2 cellular contexts compared by ENCODE assay signal in the genomic region with DNA sequence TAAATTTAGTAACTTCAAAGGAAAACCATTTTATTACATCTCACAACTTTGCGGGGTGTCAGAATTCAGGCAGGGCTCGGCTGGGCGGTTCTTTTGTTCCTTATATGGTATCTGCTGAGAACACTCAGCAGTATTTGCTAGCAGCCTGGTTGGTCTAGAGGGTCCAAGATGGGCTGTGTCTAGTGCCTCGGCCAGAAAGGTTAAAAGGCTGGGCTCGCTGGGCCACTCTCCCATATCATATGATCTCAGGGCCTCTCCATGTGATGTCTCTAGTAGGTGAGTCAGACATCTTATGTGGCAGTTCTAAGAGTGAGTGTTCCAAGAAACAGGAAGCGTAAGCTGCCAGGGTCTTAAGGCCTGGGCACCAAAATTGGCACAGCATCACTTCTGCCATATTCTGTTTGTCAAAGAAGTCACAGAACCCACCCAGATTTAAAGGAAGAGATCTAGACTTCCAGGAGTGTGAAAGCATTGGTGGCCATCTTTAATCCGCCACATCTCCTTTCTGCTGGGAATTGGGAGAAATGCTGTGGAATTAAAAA.
TF ChIP-seq lines count a peak whose summit lies in the region.

No MANE protein-coding gene starts in this region.

TF ChIP-seq in GM23338, 12 proteins besides CTCF, POLR2A, EP300 and RAD21 (continued from another document):
- TF ChIP-seq, protein P1, sequence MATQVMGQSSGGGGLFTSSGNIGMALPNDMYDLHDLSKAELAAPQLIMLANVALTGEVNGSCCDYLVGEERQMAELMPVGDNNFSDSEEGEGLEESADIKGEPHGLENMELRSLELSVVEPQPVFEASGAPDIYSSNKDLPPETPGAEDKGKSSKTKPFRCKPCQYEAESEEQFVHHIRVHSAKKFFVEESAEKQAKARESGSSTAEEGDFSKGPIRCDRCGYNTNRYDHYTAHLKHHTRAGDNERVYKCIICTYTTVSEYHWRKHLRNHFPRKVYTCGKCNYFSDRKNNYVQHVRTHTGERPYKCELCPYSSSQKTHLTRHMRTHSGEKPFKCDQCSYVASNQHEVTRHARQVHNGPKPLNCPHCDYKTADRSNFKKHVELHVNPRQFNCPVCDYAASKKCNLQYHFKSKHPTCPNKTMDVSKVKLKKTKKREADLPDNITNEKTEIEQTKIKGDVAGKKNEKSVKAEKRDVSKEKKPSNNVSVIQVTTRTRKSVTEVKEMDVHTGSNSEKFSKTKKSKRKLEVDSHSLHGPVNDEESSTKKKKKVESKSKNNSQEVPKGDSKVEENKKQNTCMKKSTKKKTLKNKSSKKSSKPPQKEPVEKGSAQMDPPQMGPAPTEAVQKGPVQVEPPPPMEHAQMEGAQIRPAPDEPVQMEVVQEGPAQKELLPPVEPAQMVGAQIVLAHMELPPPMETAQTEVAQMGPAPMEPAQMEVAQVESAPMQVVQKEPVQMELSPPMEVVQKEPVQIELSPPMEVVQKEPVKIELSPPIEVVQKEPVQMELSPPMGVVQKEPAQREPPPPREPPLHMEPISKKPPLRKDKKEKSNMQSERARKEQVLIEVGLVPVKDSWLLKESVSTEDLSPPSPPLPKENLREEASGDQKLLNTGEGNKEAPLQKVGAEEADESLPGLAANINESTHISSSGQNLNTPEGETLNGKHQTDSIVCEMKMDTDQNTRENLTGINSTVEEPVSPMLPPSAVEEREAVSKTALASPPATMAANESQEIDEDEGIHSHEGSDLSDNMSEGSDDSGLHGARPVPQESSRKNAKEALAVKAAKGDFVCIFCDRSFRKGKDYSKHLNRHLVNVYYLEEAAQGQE (IDR thresholded peaks at IDR 0.05; ENCODE audit: unreplicated experiment), result no peak
- no peak for TF ChIP-seq ZNF114 (CRISPR knock-in tag; IDR thresholded peaks at IDR 0.05)
TF ChIP-seq in GM23338: peak in this region for 1.

TF ChIP-seq in K562, 482 proteins besides CTCF, POLR2A, EP300 and RAD21 (continued from another document and continues in another):
- no peak for TF ChIP-seq ZNF445 (CRISPR knock-in tag; IDR thresholded peaks at IDR 0.05; ENCODE audit: low read depth)
- TF ChIP-seq, protein P2, sequence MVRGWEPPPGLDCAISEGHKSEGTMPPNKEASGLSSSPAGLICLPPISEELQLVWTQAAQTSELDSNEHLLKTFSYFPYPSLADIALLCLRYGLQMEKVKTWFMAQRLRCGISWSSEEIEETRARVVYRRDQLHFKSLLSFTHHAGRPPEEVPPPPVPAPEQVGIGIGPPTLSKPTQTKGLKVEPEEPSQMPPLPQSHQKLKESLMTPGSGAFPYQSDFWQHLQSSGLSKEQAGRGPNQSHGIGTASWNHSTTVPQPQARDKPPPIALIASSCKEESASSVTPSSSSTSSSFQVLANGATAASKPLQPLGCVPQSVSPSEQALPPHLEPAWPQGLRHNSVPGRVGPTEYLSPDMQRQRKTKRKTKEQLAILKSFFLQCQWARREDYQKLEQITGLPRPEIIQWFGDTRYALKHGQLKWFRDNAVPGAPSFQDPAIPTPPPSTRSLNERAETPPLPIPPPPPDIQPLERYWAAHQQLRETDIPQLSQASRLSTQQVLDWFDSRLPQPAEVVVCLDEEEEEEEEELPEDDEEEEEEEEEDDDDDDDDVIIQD (CRISPR knock-in tag; IDR thresholded peaks at IDR 0.05), result no peak
- TF ChIP-seq, protein P3, sequence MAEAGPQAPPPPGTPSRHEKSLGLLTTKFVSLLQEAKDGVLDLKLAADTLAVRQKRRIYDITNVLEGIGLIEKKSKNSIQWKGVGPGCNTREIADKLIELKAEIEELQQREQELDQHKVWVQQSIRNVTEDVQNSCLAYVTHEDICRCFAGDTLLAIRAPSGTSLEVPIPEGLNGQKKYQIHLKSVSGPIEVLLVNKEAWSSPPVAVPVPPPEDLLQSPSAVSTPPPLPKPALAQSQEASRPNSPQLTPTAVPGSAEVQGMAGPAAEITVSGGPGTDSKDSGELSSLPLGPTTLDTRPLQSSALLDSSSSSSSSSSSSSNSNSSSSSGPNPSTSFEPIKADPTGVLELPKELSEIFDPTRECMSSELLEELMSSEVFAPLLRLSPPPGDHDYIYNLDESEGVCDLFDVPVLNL (CRISPR knock-in tag; IDR thresholded peaks at IDR 0.05; ENCODE audit: low read depth), result no peak
- TF ChIP-seq, protein P4, sequence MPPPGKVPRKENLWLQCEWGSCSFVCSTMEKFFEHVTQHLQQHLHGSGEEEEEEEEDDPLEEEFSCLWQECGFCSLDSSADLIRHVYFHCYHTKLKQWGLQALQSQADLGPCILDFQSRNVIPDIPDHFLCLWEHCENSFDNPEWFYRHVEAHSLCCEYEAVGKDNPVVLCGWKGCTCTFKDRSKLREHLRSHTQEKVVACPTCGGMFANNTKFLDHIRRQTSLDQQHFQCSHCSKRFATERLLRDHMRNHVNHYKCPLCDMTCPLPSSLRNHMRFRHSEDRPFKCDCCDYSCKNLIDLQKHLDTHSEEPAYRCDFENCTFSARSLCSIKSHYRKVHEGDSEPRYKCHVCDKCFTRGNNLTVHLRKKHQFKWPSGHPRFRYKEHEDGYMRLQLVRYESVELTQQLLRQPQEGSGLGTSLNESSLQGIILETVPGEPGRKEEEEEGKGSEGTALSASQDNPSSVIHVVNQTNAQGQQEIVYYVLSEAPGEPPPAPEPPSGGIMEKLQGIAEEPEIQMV (tag; conservative IDR thresholded peaks at IDR 0.05; ENCODE audit: low read depth), result peak; percentile 62
- TF ChIP-seq CSDE1 (IDR thresholded peaks at IDR 0.05), result no peak
- TF ChIP-seq NFRKB (IDR thresholded peaks at IDR 0.05; ENCODE audit: low read depth), result peak; percentile 36; the same call in 1 of the 2 replicates
- TF ChIP-seq, protein P5, sequence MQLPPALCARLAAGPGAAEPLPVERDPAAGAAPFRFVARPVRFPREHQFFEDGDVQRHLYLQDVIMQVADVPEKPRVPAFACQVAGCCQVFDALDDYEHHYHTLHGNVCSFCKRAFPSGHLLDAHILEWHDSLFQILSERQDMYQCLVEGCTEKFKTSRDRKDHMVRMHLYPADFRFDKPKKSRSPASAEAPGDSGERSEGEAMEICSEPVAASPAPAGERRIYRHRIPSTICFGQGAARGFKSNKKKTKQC (CRISPR knock-in tag; IDR thresholded peaks at IDR 0.05), result no peak
- no peak for TF ChIP-seq TFAM (CRISPR knock-in tag; conservative IDR thresholded peaks at IDR 0.05)
- TF ChIP-seq LEF1 (IDR thresholded peaks at IDR 0.05), result no peak
- peak; percentile 44; the same call in 1 of the 2 replicates for TF ChIP-seq STAT5A (IDR thresholded peaks at IDR 0.05; ENCODE audit: borderline replicate concordance, low read length)
- TF ChIP-seq, protein P6, sequence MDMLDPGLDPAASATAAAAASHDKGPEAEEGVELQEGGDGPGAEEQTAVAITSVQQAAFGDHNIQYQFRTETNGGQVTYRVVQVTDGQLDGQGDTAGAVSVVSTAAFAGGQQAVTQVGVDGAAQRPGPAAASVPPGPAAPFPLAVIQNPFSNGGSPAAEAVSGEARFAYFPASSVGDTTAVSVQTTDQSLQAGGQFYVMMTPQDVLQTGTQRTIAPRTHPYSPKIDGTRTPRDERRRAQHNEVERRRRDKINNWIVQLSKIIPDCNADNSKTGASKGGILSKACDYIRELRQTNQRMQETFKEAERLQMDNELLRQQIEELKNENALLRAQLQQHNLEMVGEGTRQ (CRISPR knock-in tag; IDR thresholded peaks at IDR 0.05), result peak; percentile 46; the same call in 1 of the 2 replicates
- TF ChIP-seq, protein P7, sequence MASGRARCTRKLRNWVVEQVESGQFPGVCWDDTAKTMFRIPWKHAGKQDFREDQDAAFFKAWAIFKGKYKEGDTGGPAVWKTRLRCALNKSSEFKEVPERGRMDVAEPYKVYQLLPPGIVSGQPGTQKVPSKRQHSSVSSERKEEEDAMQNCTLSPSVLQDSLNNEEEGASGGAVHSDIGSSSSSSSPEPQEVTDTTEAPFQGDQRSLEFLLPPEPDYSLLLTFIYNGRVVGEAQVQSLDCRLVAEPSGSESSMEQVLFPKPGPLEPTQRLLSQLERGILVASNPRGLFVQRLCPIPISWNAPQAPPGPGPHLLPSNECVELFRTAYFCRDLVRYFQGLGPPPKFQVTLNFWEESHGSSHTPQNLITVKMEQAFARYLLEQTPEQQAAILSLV (tag; IDR thresholded peaks at IDR 0.05), result no peak
- no peak for TF ChIP-seq FOXA1 (IDR thresholded peaks at IDR 0.05; ENCODE audit: borderline replicate concordance)
- TF ChIP-seq, protein P8, sequence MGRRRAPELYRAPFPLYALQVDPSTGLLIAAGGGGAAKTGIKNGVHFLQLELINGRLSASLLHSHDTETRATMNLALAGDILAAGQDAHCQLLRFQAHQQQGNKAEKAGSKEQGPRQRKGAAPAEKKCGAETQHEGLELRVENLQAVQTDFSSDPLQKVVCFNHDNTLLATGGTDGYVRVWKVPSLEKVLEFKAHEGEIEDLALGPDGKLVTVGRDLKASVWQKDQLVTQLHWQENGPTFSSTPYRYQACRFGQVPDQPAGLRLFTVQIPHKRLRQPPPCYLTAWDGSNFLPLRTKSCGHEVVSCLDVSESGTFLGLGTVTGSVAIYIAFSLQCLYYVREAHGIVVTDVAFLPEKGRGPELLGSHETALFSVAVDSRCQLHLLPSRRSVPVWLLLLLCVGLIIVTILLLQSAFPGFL (CRISPR knock-in tag; IDR thresholded peaks at IDR 0.05), result no peak
- TF ChIP-seq XRCC4 (IDR thresholded peaks at IDR 0.05; ENCODE audit: extremely low read depth, insufficient read depth, insufficient read length), result no peak
- TF ChIP-seq ZNF146 (CRISPR knock-in tag; IDR thresholded peaks at IDR 0.05; ENCODE audit: unreplicated experiment), result no peak
- TF ChIP-seq RBM39 (optimal IDR thresholded peaks at IDR 0.05; ENCODE audit: low read depth, low read length), result no peak
- no peak for TF ChIP-seq HDAC6 (IDR thresholded peaks at IDR 0.05; ENCODE audit: low read depth, low read length)
- TF ChIP-seq NUFIP1 (IDR thresholded peaks at IDR 0.05; ENCODE audit: partially characterized antibody), result no peak
- no peak for TF ChIP-seq GTF2A2 (tag; IDR thresholded peaks at IDR 0.05)
- no peak for TF ChIP-seq XRCC5 (IDR thresholded peaks at IDR 0.05; ENCODE audit: low read depth, low read length)
- peak; percentile 46; the same call in 1 of the 2 replicates for TF ChIP-seq MEF2D (tag; conservative IDR thresholded peaks at IDR 0.05; ENCODE audit: low read depth)
- no peak for TF ChIP-seq PML (IDR thresholded peaks at IDR 0.05; ENCODE audit: low read length)
- TF ChIP-seq, protein P9, sequence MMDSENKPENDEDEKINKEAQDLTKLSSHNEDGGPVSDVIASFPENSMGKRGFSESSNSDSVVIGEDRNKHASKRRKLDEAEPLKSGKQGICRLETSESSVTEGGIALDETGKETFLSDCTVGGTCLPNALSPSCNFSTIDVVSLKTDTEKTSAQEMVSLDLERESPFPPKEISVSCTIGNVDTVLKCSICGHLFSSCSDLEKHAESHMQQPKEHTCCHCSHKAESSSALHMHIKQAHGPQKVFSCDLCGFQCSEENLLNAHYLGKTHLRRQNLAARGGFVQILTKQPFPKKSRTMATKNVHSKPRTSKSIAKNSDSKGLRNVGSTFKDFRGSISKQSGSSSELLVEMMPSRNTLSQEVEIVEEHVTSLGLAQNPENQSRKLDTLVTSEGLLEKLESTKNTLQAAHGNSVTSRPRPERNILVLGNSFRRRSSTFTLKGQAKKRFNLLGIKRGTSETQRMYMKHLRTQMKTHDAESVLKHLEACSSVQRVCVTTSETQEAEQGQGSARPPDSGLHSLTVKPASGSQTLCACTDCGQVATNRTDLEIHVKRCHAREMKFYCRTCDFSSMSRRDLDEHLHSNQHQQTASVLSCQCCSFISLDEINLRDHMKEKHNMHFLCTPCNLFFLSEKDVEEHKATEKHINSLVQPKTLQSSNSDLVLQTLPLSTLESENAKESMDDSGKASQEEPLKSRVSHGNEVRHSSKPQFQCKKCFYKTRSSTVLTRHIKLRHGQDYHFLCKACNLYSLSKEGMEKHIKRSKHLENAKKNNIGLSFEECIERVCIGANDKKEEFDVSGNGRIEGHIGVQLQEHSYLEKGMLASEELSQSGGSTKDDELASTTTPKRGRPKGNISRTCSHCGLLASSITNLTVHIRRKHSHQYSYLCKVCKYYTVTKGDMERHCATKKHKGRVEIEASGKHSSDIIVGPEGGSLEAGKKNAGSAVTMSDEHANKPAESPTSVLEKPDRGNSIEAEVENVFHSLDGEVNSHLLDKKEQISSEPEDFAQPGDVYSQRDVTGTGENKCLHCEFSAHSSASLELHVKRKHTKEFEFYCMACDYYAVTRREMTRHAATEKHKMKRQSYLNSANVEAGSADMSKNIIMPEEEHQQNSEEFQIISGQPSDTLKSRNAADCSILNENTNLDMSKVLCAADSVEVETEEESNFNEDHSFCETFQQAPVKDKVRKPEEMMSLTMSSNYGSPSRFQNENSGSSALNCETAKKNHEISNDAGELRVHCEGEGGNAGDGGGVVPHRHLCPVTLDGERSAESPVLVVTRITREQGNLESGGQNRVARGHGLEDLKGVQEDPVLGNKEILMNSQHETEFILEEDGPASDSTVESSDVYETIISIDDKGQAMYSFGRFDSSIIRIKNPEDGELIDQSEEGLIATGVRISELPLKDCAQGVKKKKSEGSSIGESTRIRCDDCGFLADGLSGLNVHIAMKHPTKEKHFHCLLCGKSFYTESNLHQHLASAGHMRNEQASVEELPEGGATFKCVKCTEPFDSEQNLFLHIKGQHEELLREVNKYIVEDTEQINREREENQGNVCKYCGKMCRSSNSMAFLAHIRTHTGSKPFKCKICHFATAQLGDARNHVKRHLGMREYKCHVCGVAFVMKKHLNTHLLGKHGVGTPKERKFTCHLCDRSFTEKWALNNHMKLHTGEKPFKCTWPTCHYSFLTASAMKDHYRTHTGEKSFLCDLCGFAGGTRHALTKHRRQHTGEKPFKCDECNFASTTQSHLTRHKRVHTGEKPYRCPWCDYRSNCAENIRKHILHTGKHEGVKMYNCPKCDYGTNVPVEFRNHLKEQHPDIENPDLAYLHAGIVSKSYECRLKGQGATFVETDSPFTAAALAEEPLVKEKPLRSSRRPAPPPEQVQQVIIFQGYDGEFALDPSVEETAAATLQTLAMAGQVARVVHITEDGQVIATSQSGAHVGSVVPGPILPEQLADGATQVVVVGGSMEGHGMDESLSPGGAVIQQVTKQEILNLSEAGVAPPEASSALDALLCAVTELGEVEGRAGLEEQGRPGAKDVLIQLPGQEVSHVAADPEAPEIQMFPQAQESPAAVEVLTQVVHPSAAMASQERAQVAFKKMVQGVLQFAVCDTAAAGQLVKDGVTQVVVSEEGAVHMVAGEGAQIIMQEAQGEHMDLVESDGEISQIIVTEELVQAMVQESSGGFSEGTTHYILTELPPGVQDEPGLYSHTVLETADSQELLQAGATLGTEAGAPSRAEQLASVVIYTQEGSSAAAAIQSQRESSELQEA (IDR thresholded peaks at IDR 0.05; ENCODE audit: low read depth), result no peak
- TF ChIP-seq ESRRA (IDR thresholded peaks at IDR 0.05; ENCODE audit: borderline replicate concordance, low read depth), result no peak
- TF ChIP-seq, protein P10, sequence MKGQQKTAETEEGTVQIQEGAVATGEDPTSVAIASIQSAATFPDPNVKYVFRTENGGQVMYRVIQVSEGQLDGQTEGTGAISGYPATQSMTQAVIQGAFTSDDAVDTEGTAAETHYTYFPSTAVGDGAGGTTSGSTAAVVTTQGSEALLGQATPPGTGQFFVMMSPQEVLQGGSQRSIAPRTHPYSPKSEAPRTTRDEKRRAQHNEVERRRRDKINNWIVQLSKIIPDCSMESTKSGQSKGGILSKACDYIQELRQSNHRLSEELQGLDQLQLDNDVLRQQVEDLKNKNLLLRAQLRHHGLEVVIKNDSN (CRISPR knock-in tag; IDR thresholded peaks at IDR 0.05), result peak; percentile 64
- TF ChIP-seq TSC22D4 (tag; IDR thresholded peaks at IDR 0.05), result no peak
